In the genomic region with DNA sequence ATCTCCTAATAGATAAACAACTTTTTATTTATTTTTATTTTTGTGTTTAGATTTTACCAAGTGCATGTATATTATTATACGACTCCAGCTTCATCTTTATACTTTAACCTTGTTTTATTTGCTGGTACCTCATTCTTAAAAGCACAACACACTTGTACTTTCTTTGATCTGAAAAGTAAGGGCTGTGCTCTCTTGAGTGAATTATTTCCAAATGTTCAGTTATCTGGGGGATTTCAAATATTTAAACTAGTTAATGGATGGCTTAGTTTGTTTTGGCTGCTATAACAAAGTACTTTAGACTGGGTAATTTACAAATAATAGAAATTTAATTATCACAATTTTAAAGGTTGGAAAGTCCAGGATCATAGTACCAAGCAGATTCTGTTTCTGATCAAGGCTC, we compare ENCODE assay signal across 31 cellular contexts.
"Had no signal": no experiment of that assay in that cellular context is flagged by ENCODE, and none has a peak within 500 bp of the region (broad histone marks: within the 10 kb centered on the region; RNA-seq: fewer than 3 reads in every experiment).

No MANE protein-coding gene starts in this region.

- H3K27ac ChIP-seq: neural progenitor cell, ovary, parathyroid adenoma, psoas muscle, skin epidermis, spleen, suprapubic skin, testis, tibial artery, transverse colon, upper lobe of right lung, uterus had no signal

- ATAC-seq: natural killer cell; psoas muscle; right cardiac atrium; sciatic nerve; stimulated activated memory B cell treated with anti-CD40 and anti-IgM and Interleukin-4, amounts not matched to agents 10 μg/mL and 1 μg/mL and 100 μg/mL, for 72 hours; stimulated activated naive CD8-positive, alpha-beta T cell treated with anti-CD3 and anti-CD28 coated beads, Interleukin-15, amount 100 ng/mL, for 72 hours; stimulated activated naive CD8-positive, alpha-beta T cell treated with anti-CD3 and anti-CD28 coated beads, Interleukin-15, Interleukin-2, amounts not matched to agents 100 U/mL and 50 U/mL, for 24 hours; upper lobe of right lung had no signal

- H3K9me3 Mint-ChIP-seq: nephron; neural progenitor cell; stimulated activated memory B cell treated with anti-CD40 and anti-IgM and Interleukin-4, amounts not matched to agents 10 μg/mL and 1 μg/mL and 100 μg/mL, for 72 hours; type B pancreatic cell had no signal

- H2AFZ ChIP-seq: neural progenitor cell, parathyroid adenoma had no signal

- H3K4me2 ChIP-seq: neural progenitor cell, smooth muscle cell had no signal

- H3K9me3 ChIP-seq: ovary, psoas muscle, spleen, suprapubic skin, testis, tibial artery, transverse colon, upper lobe of right lung, uterus had no signal

- H3K36me3 Mint-ChIP-seq: neural progenitor cell; stimulated activated memory B cell treated with anti-CD40 and anti-IgM and Interleukin-4, amounts not matched to agents 10 μg/mL and 1 μg/mL and 100 μg/mL, for 72 hours; type B pancreatic cell had no signal

- H3K4me1 Mint-ChIP-seq: natural killer cell; nephron; stimulated activated memory B cell treated with anti-CD40 and anti-IgM and Interleukin-4, amounts not matched to agents 10 μg/mL and 1 μg/mL and 100 μg/mL, for 72 hours; stimulated activated naive CD8-positive, alpha-beta T cell treated with anti-CD3 and anti-CD28 coated beads, Interleukin-15, amount 100 ng/mL, for 72 hours had no signal

- H3K27me3 Mint-ChIP-seq: progenitor cell of endocrine pancreas; stimulated activated memory B cell treated with anti-CD40 and anti-IgM and Interleukin-4, amounts not matched to agents 10 μg/mL and 1 μg/mL and 100 μg/mL, for 72 hours; stimulated activated naive CD8-positive, alpha-beta T cell treated with anti-CD3 and anti-CD28 coated beads, Interleukin-15, amount 100 ng/mL, for 72 hours; type B pancreatic cell had no signal

- H3K27me3 ChIP-seq: neural progenitor cell, ovary, spleen, suprapubic skin, testis, tibial artery, transverse colon, upper lobe of right lung, uterus had no signal

- H3K4me1 ChIP-seq: neural progenitor cell, parathyroid adenoma, psoas muscle, spleen, suprapubic skin, testis, tibial artery, transverse colon, upper lobe of right lung, uterus had no signal

- DNase-seq: natural killer cell; occipital lobe; ovary; posterior cingulate gyrus; psoas muscle; right cardiac atrium; spleen; stimulated activated CD4-positive, alpha-beta T cell treated with anti-CD3 and anti-CD28 coated beads, Interleukin-12 subunit alpha, Interleukin-12 subunit beta, amount 100 ng/mL, for 4 hours; stimulated activated CD4-positive, alpha-beta T cell treated with anti-CD3 and anti-CD28 coated beads, Interleukin-1b, Interleukin-23, amount 100 ng/mL, for 48 hours; stimulated activated CD4-positive, alpha-beta T cell treated with anti-CD3 and anti-CD28 coated beads, Interleukin-4, amount 100 ng/mL, for 1 hour; stimulated activated CD4-positive, alpha-beta T cell treated with anti-CD3 and anti-CD28 coated beads, Interleukin-4, amount 100 ng/mL, for 4 hours; stimulated activated CD8-positive, alpha-beta memory T cell treated with anti-CD3 and anti-CD28 coated beads, Interleukin-4, amount 100 ng/mL, for 48 hours; stimulated activated naive CD4-positive, alpha-beta T cell; stimulated activated naive CD8-positive, alpha-beta T cell treated with anti-CD3 and anti-CD28 coated beads, Interleukin-15, amount 100 ng/mL, for 72 hours; stimulated activated naive CD8-positive, alpha-beta T cell treated with anti-CD3 and anti-CD28 coated beads, Interleukin-15, Interleukin-2, amounts not matched to agents 100 U/mL and 50 U/mL, for 24 hours; substantia nigra; testis; tibial artery; transverse colon; upper lobe of right lung; uterus had no signal

- H3K79me2 ChIP-seq: parathyroid adenoma had no signal

- H3K4me3 Mint-ChIP-seq: natural killer cell; nephron; neural progenitor cell; stimulated activated memory B cell treated with anti-CD40 and anti-IgM and Interleukin-4, amounts not matched to agents 10 μg/mL and 1 μg/mL and 100 μg/mL, for 72 hours; stimulated activated naive CD8-positive, alpha-beta T cell treated with anti-CD3 and anti-CD28 coated beads, Interleukin-15, amount 100 ng/mL, for 72 hours; type B pancreatic cell had no signal

- H3K36me3 ChIP-seq: neural progenitor cell, ovary, spleen, suprapubic skin, tibial artery, transverse colon, upper lobe of right lung, uterus had no signal

- H3K27ac Mint-ChIP-seq: natural killer cell; nephron; neural progenitor cell; progenitor cell of endocrine pancreas; stimulated activated memory B cell treated with anti-CD40 and anti-IgM and Interleukin-4, amounts not matched to agents 10 μg/mL and 1 μg/mL and 100 μg/mL, for 72 hours; stimulated activated naive CD8-positive, alpha-beta T cell treated with anti-CD3 and anti-CD28 coated beads, Interleukin-15, amount 100 ng/mL, for 72 hours; type B pancreatic cell had no signal

- H3K9ac ChIP-seq: neural progenitor cell, parathyroid adenoma had no signal

- H3K4me3 ChIP-seq: neural progenitor cell, ovary, psoas muscle, skin epidermis, smooth muscle cell, spleen, suprapubic skin, testis, tibial artery, transverse colon, upper lobe of right lung, uterus had no signal
